2 cellular contexts compared by ENCODE assay signal in the genomic region with DNA sequence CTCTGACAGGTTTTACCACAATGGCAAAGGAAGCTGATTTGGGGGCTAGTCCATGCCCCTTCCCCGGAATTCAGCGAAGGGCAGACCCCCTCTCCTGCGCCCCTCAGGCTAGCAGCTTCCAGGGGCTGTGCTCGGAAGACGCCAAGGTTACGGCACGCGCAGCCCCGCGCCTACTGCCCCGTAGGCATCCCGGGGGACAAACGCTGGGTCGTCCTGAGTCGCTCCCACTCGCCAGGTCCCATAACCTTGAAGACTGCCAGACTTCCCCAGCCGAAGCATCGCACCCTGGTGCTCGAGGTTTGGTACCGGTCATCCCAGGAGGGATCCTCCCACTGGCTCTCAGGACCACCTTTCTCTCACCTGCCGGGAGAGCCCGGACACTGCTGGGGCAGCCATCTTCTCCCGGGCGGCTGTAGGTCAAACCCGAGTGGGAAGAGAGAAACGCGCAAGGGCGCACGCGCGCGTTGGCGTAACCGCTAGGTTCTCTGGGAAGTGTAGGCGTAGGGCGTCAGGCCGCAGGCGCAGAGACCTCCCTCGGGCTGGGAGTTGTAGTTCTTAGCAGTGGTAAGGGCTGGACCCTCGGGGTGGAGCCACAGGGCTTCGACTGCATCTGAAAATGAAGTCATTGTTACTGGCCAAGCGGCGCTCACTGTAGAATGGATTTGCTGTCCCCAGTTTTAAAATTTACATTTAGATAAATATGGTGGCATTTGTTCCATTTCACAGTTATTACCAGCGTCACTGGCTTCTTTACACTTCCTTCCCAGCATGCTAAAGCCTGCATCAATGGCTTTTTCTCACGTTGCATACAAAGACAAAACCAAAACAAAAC.
TF ChIP-seq lines count a peak whose summit lies in the region.

ATP5PO (minus strand) TSS at position 437 of the 832 bp plus-strand sequence; CDS start at position 396, 41 bp downstream.

TF ChIP-seq in HCT116, 20 proteins besides CTCF, POLR2A, EP300 and RAD21 (continued from another document):
- TF ChIP-seq, protein P1, sequence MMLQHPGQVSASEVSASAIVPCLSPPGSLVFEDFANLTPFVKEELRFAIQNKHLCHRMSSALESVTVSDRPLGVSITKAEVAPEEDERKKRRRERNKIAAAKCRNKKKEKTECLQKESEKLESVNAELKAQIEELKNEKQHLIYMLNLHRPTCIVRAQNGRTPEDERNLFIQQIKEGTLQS (IDR thresholded peaks at IDR 0.05) = no peak
- TF ChIP-seq REST (IDR thresholded peaks at IDR 0.05; ENCODE audit: low read depth) (no peak), EGR1 (IDR thresholded peaks at IDR 0.05; ENCODE audit: low read depth) (peak; percentile 83), CBX3 (IDR thresholded peaks at IDR 0.05; ENCODE audit: low read depth) (no peak), EZH2phosphoT487 (IDR thresholded peaks at IDR 0.05; ENCODE audit: borderline replicate concordance) (no peak), TCF7L2 (IDR thresholded peaks at IDR 0.05; ENCODE audit: borderline replicate concordance, extremely low read depth, insufficient read depth, insufficient read length) (no peak), ELF1 (IDR thresholded peaks at IDR 0.05; ENCODE audit: borderline replicate concordance, low read depth) (no peak), JUND (IDR thresholded peaks at IDR 0.05) (no peak)

TF ChIP-seq in neural cell, 6 proteins besides CTCF, POLR2A, EP300 and RAD21 (continued from another document):
- peak; percentile 93 for TF ChIP-seq REST (IDR thresholded peaks at IDR 0.05; ENCODE audit: borderline replicate concordance)
